Comparison of ENCODE assay signal across 18 cellular contexts in genomic region chr2:144683955-144684354, GRCh38.
DNase-seq lines count a peak whose midpoint lies in the region; ATAC-seq and TF ChIP-seq lines count a peak whose summit lies in the region.
"Had no signal": no experiment of that assay in that cellular context is flagged by ENCODE, and none has a peak within 500 bp of the region (broad histone marks: within the 10 kb centered on the region; RNA-seq: fewer than 3 reads in every experiment).

No MANE protein-coding gene starts in this region.

- H3K9me3 Mint-ChIP-seq in CD14-positive monocyte (no peaks in the 10 kb centered on the region), nephron (no peaks in the 10 kb centered on the region)

- H3K4me3 ChIP-seq in OCI-LY1 (ENCODE audit: low read depth, low read length, poor library complexity, severe bottlenecking): peak overlapping the region; percentile 35
- H3K4me3 ChIP-seq: HAP-1 had no signal

- no peaks in the 10 kb centered on the region for H3K79me2 ChIP-seq in OCI-LY1 (ENCODE audit: insufficient read depth, low read length)

- H3K27ac Mint-ChIP-seq in CD14-positive monocyte (peak overlapping the region; percentile 94 to 98 (median 97)), nephron (peak overlapping the region in 2 of 3 experiments; percentile 34 to 50)

- H3K27me3 Mint-ChIP-seq in CD14-positive monocyte (ENCODE audit: low read depth in 3 of 3) (no peaks in the 10 kb centered on the region), nephron (ENCODE audit: low read depth) (no peaks in the 10 kb centered on the region)

- no peaks in the 10 kb centered on the region for H3K27me3 ChIP-seq in OCI-LY1 (ENCODE audit: insufficient read depth, low read length)
- H3K27me3 ChIP-seq: BE2C had no signal

- H3K27ac ChIP-seq in OCI-LY1 (ENCODE audit: low read depth, low read length, poor library complexity, severe bottlenecking): peak overlapping the region; percentile 91

- DNase-seq in CD14-positive monocyte (ENCODE audit: low spot score) (no peak), Kasumi-1 (lab: John Stamatoyannopoulos, UW) (peak; percentile 51 to 57), NK-92 (lab: John Stamatoyannopoulos, UW; ENCODE audit: unreplicated experiment) (no peak), NCI-H1417 (lab: John Stamatoyannopoulos, UW) (no peak)
- DNase-seq: ACHN, BE2C, DMS153, NCI-H1092 treated with DMSO at 0.1 percent for 48 hours, NCI-H187, NCI-H510A, SW 1271 had no signal

- H2AFZ ChIP-seq in OCI-LY1 (ENCODE audit: low read length): no peak overlapping the region

- H3K9me3 ChIP-seq in OCI-LY1 (ENCODE audit: low read length): no peaks in the 10 kb centered on the region
- H3K9me3 ChIP-seq: BE2C, HAP-1 had no signal

- H3K9ac ChIP-seq in OCI-LY1 (ENCODE audit: low read length): peak overlapping the region; percentile 61

- no peak for ATAC-seq in GM21737 (IDR thresholded peaks at IDR 0.05; ENCODE audit: unreplicated experiment)
- ATAC-seq: HepG2, Panc1, Right ventricle myocardium inferior had no signal

- peaks cover 75% of the 10 kb centered on the region for H3K4me1 Mint-ChIP-seq in CD14-positive monocyte
- peaks cover 30% of the 10 kb centered on the region for H3K4me1 Mint-ChIP-seq in nephron

- peaks cover 12% of the 10 kb centered on the region for H3F3A ChIP-seq in OCI-LY1 (ENCODE audit: insufficient read depth, low read length)

- H3K4me3 Mint-ChIP-seq in CD14-positive monocyte (peak overlapping the region in 1 of 2 donors; percentile 20), nephron (no peak overlapping the region)

- H4K20me1 ChIP-seq in OCI-LY1 (ENCODE audit: insufficient read depth, low read length): no peaks in the 10 kb centered on the region

- peaks cover 97% of the 10 kb centered on the region for H3K4me1 ChIP-seq in OCI-LY1 (ENCODE audit: insufficient read depth, low read length, severe bottlenecking)
- H3K4me1 ChIP-seq: BE2C, HAP-1 had no signal

- intact Hi-C loops in CD14-positive monocyte (cut with micrococcal nuclease): loop anchor here in 1 of 2 donors (2.0 kb wide), 1 partner anchor 23 kb away; no protein-coding TSS in a partner anchor

- H3K36me3 Mint-ChIP-seq in CD14-positive monocyte: peaks cover 3% of the 10 kb centered on the region in 2 donors
- no peaks in the 10 kb centered on the region for H3K36me3 Mint-ChIP-seq in nephron (ENCODE audit: low read depth)

- peak overlapping the region; percentile 51 for H3K4me2 ChIP-seq in OCI-LY1 (ENCODE audit: low read length)

- H3K9me2 ChIP-seq in OCI-LY1 (ENCODE audit: low read depth, low read length): no peaks in the 10 kb centered on the region

- TF ChIP-seq CTCF in CD14-positive monocyte (IDR thresholded peaks at IDR 0.05) (no peak), OCI-LY1 (IDR thresholded peaks at IDR 0.05; ENCODE audit: low read length) (no peak), nephron (IDR thresholded peaks at IDR 0.05; ENCODE audit: unreplicated experiment in 3 of 3) (no peak)

- no peaks in the 10 kb centered on the region for H3K36me3 ChIP-seq in OCI-LY1 (ENCODE audit: insufficient read depth, low read length)
- H3K36me3 ChIP-seq: BE2C, HAP-1 had no signal

Comparison
In these comparisons a context has a peak if more than half of its experiments do, and no peak if none do; other contexts are left out.
1. DNase-seq: peak in Kasumi-1 (2 of 2); none in CD14-positive monocyte (single experiment), NK-92 (single experiment) and NCI-H1417 (0 of 3).